Comparison of ENCODE assay signal across 13 cellular contexts in genomic region chr22:24102366-24103200, GRCh38.
"Had no signal": no experiment of that assay in that cellular context is flagged by ENCODE, and none has a peak within 500 bp of the region (broad histone marks: within the 10 kb centered on the region; RNA-seq: fewer than 3 reads in every experiment).

No MANE protein-coding gene starts in this region.

- H3K27me3 Mint-ChIP-seq: activated B cell treated with CpG ODN at 0.5 μM for 24 hours; activated CD4-positive, alpha-beta T cell treated with anti-CD3 and anti-CD28 coated beads, Interleukin-2, amount 10 ng/mL, durations not matched to agents 7 days and 5 days; activated T-helper 17 cell treated with anti-CD3 and anti-CD28 coated beads, Interleukin-2, amount 50 U/mL, for 72 hours had no signal

- DNase-seq: activated B cell treated with CpG ODN at 0.5 μM for 24 hours; activated CD4-positive, alpha-beta T cell treated with anti-CD3 and anti-CD28 coated beads, Interleukin-2, amount 10 ng/mL, durations not matched to agents 7 days and 5 days; activated T-cell treated with anti-CD3 and anti-CD28 coated beads for 4 hours; stimulated activated CD4-positive, alpha-beta T cell treated with anti-CD3 and anti-CD28 coated beads, Interleukin-4, amount 100 ng/mL, for 4 hours; stomach; T-helper 2 cell; thyroid gland had no signal

- H3K27ac ChIP-seq: left lung, neutrophil, thyroid gland had no signal

- H3K27ac Mint-ChIP-seq: activated B cell treated with CpG ODN at 0.5 μM for 24 hours; activated CD4-positive, alpha-beta T cell treated with anti-CD3 and anti-CD28 coated beads, Interleukin-2, amount 10 ng/mL, durations not matched to agents 7 days and 5 days; mesothelial cell of epicardium had no signal

- H3K9me3 ChIP-seq: heart right ventricle, left lung, neutrophil, stomach, thyroid gland had no signal

- H3K27me3 ChIP-seq: heart right ventricle, left lung, neutrophil, stomach, thyroid gland had no signal

- ATAC-seq: activated naive CD4-positive, alpha-beta T cell treated with anti-CD3 and anti-CD28 coated beads, Interleukin-2, amount 50 U/mL, for 72 hours; activated T-helper 17 cell treated with anti-CD3 and anti-CD28 coated beads, Interleukin-2, amount 50 U/mL, for 72 hours; left lung had no signal

- H3K4me3 ChIP-seq: heart right ventricle, left lung, stomach, thyroid gland had no signal

- H3K4me3 Mint-ChIP-seq: activated B cell treated with CpG ODN at 0.5 μM for 24 hours; activated CD4-positive, alpha-beta T cell treated with anti-CD3 and anti-CD28 coated beads, Interleukin-2, amount 10 ng/mL, durations not matched to agents 7 days and 5 days; activated T-helper 17 cell treated with anti-CD3 and anti-CD28 coated beads, Interleukin-2, amount 50 U/mL, for 72 hours; mesothelial cell of epicardium had no signal

- H3K4me1 Mint-ChIP-seq: activated B cell treated with CpG ODN at 0.5 μM for 24 hours, mesothelial cell of epicardium had no signal

- H3K4me1 ChIP-seq: left lung had no signal
